ENCODE assay signal across 8 cellular contexts in the genomic region with DNA sequence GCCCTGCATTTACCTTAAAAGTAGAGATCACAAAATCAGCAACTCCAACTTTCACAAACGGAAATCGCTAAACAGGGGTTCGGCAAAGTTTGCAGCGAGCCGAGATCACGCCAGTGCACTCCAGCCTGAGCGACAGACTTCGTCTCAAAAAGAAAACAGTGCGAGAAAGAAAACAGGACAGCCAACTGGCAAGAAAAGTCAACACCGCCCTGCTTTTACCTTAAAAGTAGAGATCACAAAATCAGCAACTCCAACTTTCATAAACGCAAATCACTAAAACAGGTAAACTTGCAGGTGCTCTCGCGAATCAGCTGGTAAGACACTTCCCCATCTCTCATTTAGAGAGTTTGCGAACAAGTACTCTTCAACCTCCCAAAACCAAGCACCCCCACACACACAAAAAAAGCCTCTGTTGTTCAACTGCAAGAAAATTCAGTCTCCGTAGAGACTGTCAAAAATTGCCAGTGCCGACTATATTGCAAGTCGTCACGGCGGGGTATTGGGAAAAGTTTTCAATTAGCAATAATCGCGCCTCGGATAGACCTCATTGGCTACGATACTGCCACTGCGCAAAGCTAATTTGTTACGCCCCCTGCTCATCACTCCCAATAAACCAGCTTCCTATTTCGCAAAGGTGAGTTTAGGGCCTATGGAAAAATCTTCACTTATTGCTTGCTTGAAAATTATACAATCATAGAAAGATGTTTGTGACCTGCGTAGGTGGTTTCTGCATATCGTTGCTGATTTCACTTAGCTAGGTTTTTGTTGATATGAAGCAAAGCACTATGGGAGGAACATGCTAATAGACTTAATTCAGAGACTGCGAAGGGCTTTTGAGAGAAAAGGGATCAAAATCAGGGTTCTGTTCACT. TPM values are rescaled to one million over a fixed set of nuclear protein-coding genes. Genes with fewer than 3 reads are reported as not detected.
DNase-seq lines count a peak whose midpoint lies in the region; ATAC-seq and FAIRE-seq lines count a peak whose summit lies in the region.

RNU4-1 (minus strand) TSS at position 577 of the 871 bp plus-strand sequence.

- POLR2A ChIA-PET in activated CD8-positive, alpha-beta memory T cell treated with anti-CD3 and anti-CD28 coated beads for 36 hours (lab: Charles Lee) = interaction anchor here (0.6 to 4.8 kb wide), 15 partner anchors 10 to 286 kb away, joined by 3 to 192 read pairs (median 8); partner anchors contain the start of genes PXN, RPLP0, SIRT4 and SRSF9

- CTCF ChIA-PET in activated CD8-positive, alpha-beta memory T cell treated with anti-CD3 and anti-CD28 coated beads for 36 hours (lab: Charles Lee) = interaction anchor here (1.5 to 4.7 kb wide), 5 partner anchors 9 to 65 kb away, joined by 3 to 38 read pairs (median 9); partner anchors contain the start of gene SIRT4

- peak; percentile 96 for DNase-seq in CD1c-positive myeloid dendritic cell (ENCODE audit: extremely low spot score)
- DNase-seq in HS-5 (ENCODE audit: low read depth) = peak; percentile 88
- DNase-seq in NOMO-1 treated with DMSO at 0.1 percent for 48 hours (lab: John Stamatoyannopoulos, UW; ENCODE audit: unreplicated experiment) = peak; percentile 93
- DNase-seq in mesenteric fat pad (ENCODE audit: low spot score) = no peak
- peak; percentile 48 for DNase-seq in stimulated activated CD8-positive, alpha-beta memory T cell treated with anti-CD3 and anti-CD28 coated beads, Interleukin-15, amount 100 ng/mL, for 1 hour (ENCODE audit: low read depth)

- ATAC-seq in GM19452 (IDR thresholded peaks at IDR 0.05; ENCODE audit: unreplicated experiment) = peak; percentile 46

- FAIRE-seq in endometrium (lab: Jason Lieb, UNC) = peak; percentile 95

RNA-seq across cellular contexts. Expression of gene RNU4-1, which starts in this region (rescaled TPM):
- total RNA-seq in activated CD8-positive, alpha-beta memory T cell treated with anti-CD3 and anti-CD28 coated beads for 36 hours = 100 to 1,000 TPM; 620 to 702 TPM
- total RNA-seq in mesenteric fat pad = 976 TPM
